In genomic region chr15:101201411-101202174, GRCh38 we compare ENCODE assay signal across 9 cellular contexts. TPM values are rescaled to one million over a fixed set of nuclear protein-coding genes. Genes with fewer than 3 reads are reported as not detected.
DNase-seq lines count a peak whose midpoint lies in the region; ATAC-seq, FAIRE-seq and TF ChIP-seq lines count a peak whose summit lies in the region.
"Had no signal": no experiment of that assay in that cellular context is flagged by ENCODE, and none has a peak within 500 bp of the region (broad histone marks: within the 10 kb centered on the region; RNA-seq: fewer than 3 reads in every experiment).

No MANE protein-coding gene starts in this region.

- no peak for DNase-seq in GM12891 (ENCODE audit: insufficient read length, low spot score)
- peak; percentile 71 for DNase-seq in NOMO-1 treated with DMSO at 0.1 percent for 48 hours (lab: John Stamatoyannopoulos, UW; ENCODE audit: unreplicated experiment)
- peak; percentile 65 to 66 for DNase-seq in breast epithelium (ENCODE audit: low spot score in 2 of 2)
- DNase-seq in inferior parietal cortex (ENCODE audit: extremely low spot score): peak; percentile 59
- DNase-seq in smooth muscle cell of the brain vasculature (ENCODE audit: low read depth, low spot score): peak; percentile 88

- intact Hi-C loops in breast epithelium (cut with DNase I; ENCODE audit: low total_unique reads): no loop called here

- peaks cover 3 to 5% of the 10 kb centered on the region in 2 donors for H3K4me1 ChIP-seq in breast epithelium

- peak overlapping the region in 1 of 3 donors; percentile 1 for H3K4me3 ChIP-seq in breast epithelium

- peak; percentile 55 for FAIRE-seq in GM12891 (lab: Jason Lieb, UNC)
- FAIRE-seq: TTC549 had no signal

- TF ChIP-seq CTCF in breast epithelium (IDR thresholded peaks at IDR 0.05): no peak

- no peak for ATAC-seq in GM19463 (IDR thresholded peaks at IDR 0.05; ENCODE audit: unreplicated experiment)
- ATAC-seq in HG03280 (IDR thresholded peaks at IDR 0.05; ENCODE audit: unreplicated experiment): no peak
- no peak for ATAC-seq in HG03565 (IDR thresholded peaks at IDR 0.05; ENCODE audit: unreplicated experiment)

- H3K27me3 ChIP-seq in breast epithelium: no peaks in the 10 kb centered on the region

- no peaks in the 10 kb centered on the region for H3K36me3 ChIP-seq in breast epithelium

- TF ChIP-seq POLR2A in GM12891 (IDR thresholded peaks at IDR 0.05; ENCODE audit: low read depth, low read length) (no peak), breast epithelium (IDR thresholded peaks at IDR 0.05) (no peak)

- no peaks in the 10 kb centered on the region for H3K9me3 ChIP-seq in breast epithelium

- peak overlapping the region; percentile 72 to 74 for H3K27ac ChIP-seq in breast epithelium

TF ChIP-seq in GM12891, 5 proteins besides CTCF, POLR2A, EP300 and RAD21:
- TF ChIP-seq TAF1 (IDR thresholded peaks at IDR 0.05; ENCODE audit: low read depth, low read length) (no peak), PAX5 (IDR thresholded peaks at IDR 0.05; ENCODE audit: insufficient read depth, low read length, severe bottlenecking) (no peak), POU2F2 (IDR thresholded peaks at IDR 0.05; ENCODE audit: low read depth, low read length) (no peak), POLR2AphosphoS5 (IDR thresholded peaks at IDR 0.05; ENCODE audit: low read depth, low read length) (no peak), SPI1 (IDR thresholded peaks at IDR 0.05; ENCODE audit: low read depth, low read length) (no peak)

RNA-seq across cellular contexts. Expression of gene CHSY1, which starts 50.3 kb away (rescaled TPM):
- 5.6 TPM for polyA plus RNA-seq in GM12891 (2012; ENCODE audit: low read depth, missing spikeins)
- 10 to 100 TPM; 22.6 to 36.7 (median 33.4) TPM for total RNA-seq in breast epithelium
